Comparison of ENCODE assay signal across 29 cellular contexts in genomic region chr2:26454561-26455001, GRCh38. TPM values are rescaled to one million over a fixed set of nuclear protein-coding genes. Genes with fewer than 3 reads are reported as not detected.
DNase-seq lines count a peak whose midpoint lies in the region; ATAC-seq and TF ChIP-seq lines count a peak whose summit lies in the region.
"Had no signal": no experiment of that assay in that cellular context is flagged by ENCODE, and none has a peak within 500 bp of the region (broad histone marks: within the 10 kb centered on the region; RNA-seq: fewer than 3 reads in every experiment).

No MANE protein-coding gene starts in this region.

- H3K36me3 Mint-ChIP-seq in Caco-2 (ENCODE audit: insufficient read depth, unreplicated experiment): peaks cover 5% of the 10 kb centered on the region
- H3K36me3 Mint-ChIP-seq: CD8-positive, alpha-beta memory T cell had no signal

- TF ChIP-seq CTCF in Caco-2 (IDR thresholded peaks at IDR 0.05; ENCODE audit: insufficient read depth in 1 of 2, low read depth in 1 of 2, low read length in 1 of 2, severe bottlenecking in 1 of 2, unreplicated experiment in 1 of 2) (no peak), body of pancreas (IDR thresholded peaks at IDR 0.05) (no peak), OCI-LY7 (conservative IDR thresholded peaks at IDR 0.05; ENCODE audit: low read length) (no peak)

- POLR2A ChIA-PET in Caco-2 (lab: Charles Lee): no interaction called here
- POLR2A ChIA-PET in OCI-LY7 (lab: Charles Lee): no interaction called here

- no peaks in the 10 kb centered on the region for H3K9me3 ChIP-seq in BLaER1 treated with 17β-estradiol and CSF1 and Interleukin-3, amounts not matched to agents 10 nM and 100 nM (replicated peaks in 1 of 11)
- H3K9me3 ChIP-seq in Caco-2 (no peaks in the 10 kb centered on the region), body of pancreas (no peaks in the 10 kb centered on the region), OCI-LY7 (ENCODE audit: low read length) (no peaks in the 10 kb centered on the region)
- H3K9me3 ChIP-seq: SJSA1 had no signal

- BruUV-seq in Caco-2 (replicated peaks; lab: Mats Ljungman, UMichigan): no TSS peak
- BruUV-seq in OCI-LY7 (replicated peaks; lab: Mats Ljungman, UMichigan): no TSS peak

- no peak overlapping the region for H2AFZ ChIP-seq in OCI-LY7 (ENCODE audit: low read length)
- H2AFZ ChIP-seq: PC-9 had no signal

- no peaks in the 10 kb centered on the region; a peak in 1 of 22 replicates for H4K20me1 ChIP-seq in BLaER1 treated with 17β-estradiol and CSF1 and Interleukin-3, amounts not matched to agents 10 nM and 100 nM
- no peaks in the 10 kb centered on the region for H4K20me1 ChIP-seq in OCI-LY7 (ENCODE audit: insufficient read depth, low read length)

- TF ChIP-seq POLR2A in body of pancreas (IDR thresholded peaks at IDR 0.05): no peak

- peaks cover 33% of the 10 kb centered on the region for H3K4me1 Mint-ChIP-seq in Caco-2 (ENCODE audit: low read depth, unreplicated experiment)
- H3K4me1 Mint-ChIP-seq: CD8-positive, alpha-beta memory T cell had no signal

- peak overlapping the region; percentile 83 for H3K27ac Mint-ChIP-seq in Caco-2 (ENCODE audit: unreplicated experiment)

- intact Hi-C loops in Caco-2 (cut with micrococcal nuclease; ENCODE audit: unreplicated experiment) (no loop called here), sciatic nerve (cut with DNase I) (no loop called here), body of pancreas (cut with DNase I) (no loop called here), OCI-LY7 (cut with micrococcal nuclease; ENCODE audit: unreplicated experiment) (no loop called here)

- H3K9me3 Mint-ChIP-seq in Caco-2 (ENCODE audit: unreplicated experiment): no peaks in the 10 kb centered on the region
- H3K9me3 Mint-ChIP-seq: CD8-positive, alpha-beta memory T cell had no signal

- H3K4me2 ChIP-seq in BLaER1 treated with 17β-estradiol and CSF1 and Interleukin-3, amounts not matched to agents 10 nM and 100 nM: peak overlapping the region in 8 of 11 experiments; percentile 74 to 88 (median 84); a peak in 11 of 22 replicates
- H3K4me2 ChIP-seq in OCI-LY7 (ENCODE audit: low read length): no peak overlapping the region

- ATAC-seq in sciatic nerve: no peak
- ATAC-seq in body of pancreas: no peak
- ATAC-seq: K562 had no signal

- 88% methylated on average over 6 to 10 of the region's 10 CpGs for WGBS in body of pancreas, 2 donors

- no peaks in the 10 kb centered on the region for H3K27me3 ChIP-seq in BLaER1 treated with 17β-estradiol and CSF1 and Interleukin-3, amounts not matched to agents 10 nM and 100 nM
- H3K27me3 ChIP-seq in Caco-2 (replicated peaks; ENCODE audit: control insufficient read depth, insufficient read depth, low read length) (no peaks in the 10 kb centered on the region), body of pancreas (no peaks in the 10 kb centered on the region)

- H3K27me3 Mint-ChIP-seq in Caco-2 (ENCODE audit: insufficient read depth, unreplicated experiment): no peaks in the 10 kb centered on the region

- no peaks in the 10 kb centered on the region for H3K79me2 ChIP-seq in OCI-LY7 (ENCODE audit: insufficient read depth, low read depth, low read length)

- no peak overlapping the region for H3K4me3 ChIP-seq in BLaER1 treated with 17β-estradiol and CSF1 and Interleukin-3, amounts not matched to agents 10 nM and 100 nM
- H3K4me3 ChIP-seq in Caco-2 (ENCODE audit: low read depth, low read length) (no peak overlapping the region), body of pancreas (no peak overlapping the region), OCI-LY7 (ENCODE audit: low read depth, low read length, poor library complexity, severe bottlenecking) (no peak overlapping the region)
- H3K4me3 ChIP-seq: K562, PC-9, SJSA1 had no signal

- no peaks in the 10 kb centered on the region for H3K36me3 ChIP-seq in BLaER1 treated with 17β-estradiol and CSF1 and Interleukin-3, amounts not matched to agents 10 nM and 100 nM
- H3K36me3 ChIP-seq in Caco-2 (ENCODE audit: control insufficient read depth, insufficient read depth, low read length) (no peaks in the 10 kb centered on the region), body of pancreas (replicated peaks in 1 of 2; ENCODE audit: insufficient read depth in 1 of 2, low read depth in 2 of 2) (no peaks in the 10 kb centered on the region), OCI-LY7 (ENCODE audit: insufficient read depth, low read length) (no peaks in the 10 kb centered on the region)
- H3K36me3 ChIP-seq: SJSA1 had no signal

- peak overlapping the region in 5 of 11 experiments; percentile 15 to 64 (median 49); a peak in 4 of 22 replicates for H3K27ac ChIP-seq in BLaER1 treated with 17β-estradiol and CSF1 and Interleukin-3, amounts not matched to agents 10 nM and 100 nM
- H3K27ac ChIP-seq in body of pancreas (no peak overlapping the region), OCI-LY7 (ENCODE audit: low read depth, low read length, poor library complexity, severe bottlenecking) (no peak overlapping the region)
- H3K27ac ChIP-seq: C4-2B, PC-9, SJSA1 had no signal

- no peak overlapping the region for H3K4me3 Mint-ChIP-seq in Caco-2 (ENCODE audit: unreplicated experiment)
- H3K4me3 Mint-ChIP-seq: CD8-positive, alpha-beta memory T cell had no signal

- DNase-seq in Caco-2 (no peak), mesenteric fat pad (ENCODE audit: low spot score) (peak; percentile 86), sciatic nerve (ENCODE audit: low spot score) (peak; percentile 51), body of pancreas (no peak), retina (no peak), T-helper 2 cell (no peak), OCI-LY7 (ENCODE audit: low spot score) (no peak)
- DNase-seq: Calu3; CD8-positive, alpha-beta memory T cell; DMS79 treated with DMSO at 0.1 percent for 48 hours; HCEC 1CT; Kasumi-1; MV-4-11; NCI-H1105; NCI-H1436 treated with DMSO at 0.1 percent for 48 hours; NCI-H2029; NCI-H446 treated with DMSO at 0.1 percent for 48 hours; NCI-H526; NCI-H82; NK-92 treated with Interleukin-12 subunit alpha and Interleukin-12 subunit beta, amount 100 ng/mL, for 24 hours; PC-9 had no signal

- CTCF ChIA-PET in Caco-2 (lab: Charles Lee): no interaction called here
- CTCF ChIA-PET in OCI-LY7 (lab: Charles Lee; ENCODE audit: unreplicated experiment): no interaction called here

- peaks cover 32 to 58% (median 38%) of the 10 kb centered on the region in 10 experiments for H3K4me1 ChIP-seq in BLaER1 treated with 17β-estradiol and CSF1 and Interleukin-3, amounts not matched to agents 10 nM and 100 nM
- H3K4me1 ChIP-seq in Caco-2: peaks cover 53% of the 10 kb centered on the region
- no peaks in the 10 kb centered on the region for H3K4me1 ChIP-seq in body of pancreas
- no peaks in the 10 kb centered on the region for H3K4me1 ChIP-seq in OCI-LY7 (ENCODE audit: insufficient read depth, low read length, poor library complexity, severe bottlenecking)
- H3K4me1 ChIP-seq: SJSA1 had no signal

- no peaks in the 10 kb centered on the region for H3K9me2 ChIP-seq in OCI-LY7 (ENCODE audit: insufficient read depth, low read length)

- no peak overlapping the region for H3K9ac ChIP-seq in BLaER1 treated with 17β-estradiol and CSF1 and Interleukin-3, amounts not matched to agents 10 nM and 100 nM

RNA-seq across cellular contexts. Expression of gene OTOF, which starts 23.3 kb away (rescaled TPM):
- total RNA-seq in Caco-2 (2022) (0.09 TPM in 2 replicates), mesenteric fat pad (0.26 TPM), sciatic nerve (0.13 TPM), body of pancreas (under 1 TPM in 1 of 2 donors, not detected in 1; 0.26 TPM), OCI-LY7 (2022) (not detected in 2 replicates)
- not detected in 2 replicates for total RNA-seq in OCI-LY7 (2014; rRNA removed; shearing (Covaris generic))
- total RNA-seq: A673, Calu3, H1, PC-9, RPMI7951, SJSA1 had no signal

RNA-seq across cellular contexts. Expression of gene DRC1, which starts 52.9 kb away (rescaled TPM):
- total RNA-seq in Caco-2 (2022) (0.49 and 1.1 TPM in 2 replicates), mesenteric fat pad (not detected), sciatic nerve (3.7 TPM), body of pancreas (not detected), OCI-LY7 (2022) (not detected in 2 replicates)
- total RNA-seq in OCI-LY7 (2014; rRNA removed; shearing (Covaris generic)): not detected in 2 replicates
- total RNA-seq: A673; Calu3; CD8-positive, alpha-beta memory T cell; H1; M059J; SJSA1 had no signal

Comparison
In these comparisons a context has a peak if more than half of its experiments do, and no peak if none do; other contexts are left out.
1. DNase-seq: peak in mesenteric fat pad (single experiment) and sciatic nerve (single experiment); none in Caco-2 (0 of 2), body of pancreas (0 of 4), retina (single experiment), T-helper 2 cell (0 of 5) and OCI-LY7 (single experiment).